Comparison of ENCODE assay signal across 8 cellular contexts in genomic region chr5:149731617-149732400, GRCh38. TPM values are rescaled to one million over a fixed set of nuclear protein-coding genes. Genes with fewer than 3 reads are reported as not detected.
DNase-seq lines count a peak whose midpoint lies in the region; ATAC-seq and TF ChIP-seq lines count a peak whose summit lies in the region.

No MANE protein-coding gene starts in this region.

- no peaks in the 10 kb centered on the region for H3K36me3 Mint-ChIP-seq in activated CD4-positive, alpha-beta T cell treated with anti-CD3 and anti-CD28 coated beads for 36 hours (ENCODE audit: low read depth)

- H3K27ac ChIP-seq in colonic mucosa: peak overlapping the region; percentile 92

- intact Hi-C loops in activated CD4-positive, alpha-beta T cell treated with anti-CD3 and anti-CD28 coated beads for 36 hours (cut with DNase I, micrococcal nuclease): loop anchor here in 1 of 2 experiments (2.0 to 5.0 kb wide), 3 partner anchors 150 to 625 kb away; partner anchors contain the start of genes ARHGEF37, PCYOX1L and TCOF1
- intact Hi-C loops in colonic mucosa (cut with DNase I): loop anchor here (2.0 kb wide), 1 partner anchor 95 kb away; no protein-coding TSS in a partner anchor

- no peaks in the 10 kb centered on the region for H3K9me3 Mint-ChIP-seq in activated CD4-positive, alpha-beta T cell treated with anti-CD3 and anti-CD28 coated beads for 36 hours (ENCODE audit: low read depth)

- H3K27me3 ChIP-seq in colonic mucosa: no peaks in the 10 kb centered on the region

- TF ChIP-seq CTCF in GM12865 (IDR thresholded peaks at IDR 0.05; ENCODE audit: insufficient read depth, low read depth, low read length, missing control alignments): no peak
- TF ChIP-seq CTCF in colonic mucosa (IDR thresholded peaks at IDR 0.05): no peak

- H3K27me3 Mint-ChIP-seq in activated CD4-positive, alpha-beta T cell treated with anti-CD3 and anti-CD28 coated beads for 36 hours: no peaks in the 10 kb centered on the region

- H3K9me3 ChIP-seq in colonic mucosa: no peaks in the 10 kb centered on the region

- POLR2A ChIA-PET in activated CD4-positive, alpha-beta T cell treated with anti-CD3 and anti-CD28 coated beads for 36 hours (lab: Charles Lee): interaction anchor here (0.6 kb wide), 3 partner anchors 13 to 229 kb away, joined by 3 read pairs; partner anchors contain the start of gene SLC26A2

- ATAC-seq in HG02588 (IDR thresholded peaks at IDR 0.05; ENCODE audit: unreplicated experiment): peak; percentile 52
- peak; percentile 48 for ATAC-seq in activated CD4-positive, alpha-beta T cell treated with anti-CD3 and anti-CD28 coated beads for 36 hours

- H3K9ac ChIP-seq in colonic mucosa (ENCODE audit: low read depth in 2 of 2, low read length in 2 of 2): peak overlapping the region; percentile 90 to 95

- peaks cover 2% of the 10 kb centered on the region for H3K4me1 Mint-ChIP-seq in activated CD4-positive, alpha-beta T cell treated with anti-CD3 and anti-CD28 coated beads for 36 hours

- peak; percentile 94 for DNase-seq in GM12865 (ENCODE audit: low read depth)
- DNase-seq in NCI-H2171 (lab: John Stamatoyannopoulos, UW): peak; percentile 33
- DNase-seq in activated CD4-positive, alpha-beta T cell treated with anti-CD3 and anti-CD28 coated beads for 36 hours: peak; percentile 90
- DNase-seq in colonic mucosa: peak; percentile 96
- DNase-seq in left kidney (ENCODE audit: low read depth, low spot score): peak; percentile 90
- peak; percentile 72 for DNase-seq in stimulated activated CD4-positive, alpha-beta T cell treated with anti-CD3 and anti-CD28 coated beads, Interleukin-1b, Interleukin-23, amount 100 ng/mL, for 48 hours
- DNase-seq in OCI-M2 (lab: John Stamatoyannopoulos, UW; ENCODE audit: unreplicated experiment): no peak

- peaks cover 7% of the 10 kb centered on the region for H3K4me1 ChIP-seq in colonic mucosa

- peak overlapping the region; percentile 79 for H3K4me3 Mint-ChIP-seq in activated CD4-positive, alpha-beta T cell treated with anti-CD3 and anti-CD28 coated beads for 36 hours

- peak overlapping the region; percentile 94 for H3K4me3 ChIP-seq in GM12865 (ENCODE audit: low read depth, low read length)
- H3K4me3 ChIP-seq in colonic mucosa: peak overlapping the region; percentile 75

- CTCF ChIA-PET in activated CD4-positive, alpha-beta T cell treated with anti-CD3 and anti-CD28 coated beads for 36 hours (lab: Charles Lee): interaction anchor here (0.6 to 1.7 kb wide), 6 partner anchors 9 to 189 kb away, joined by 3 to 7 read pairs (median 3); no protein-coding TSS in a partner anchor

- H3K36me3 ChIP-seq in colonic mucosa: no peaks in the 10 kb centered on the region

- no peak overlapping the region for H3K27ac Mint-ChIP-seq in activated CD4-positive, alpha-beta T cell treated with anti-CD3 and anti-CD28 coated beads for 36 hours

RNA-seq across cellular contexts. Expression of gene PPARGC1B, which starts 1.7 kb away (rescaled TPM):
- 1 to 10 TPM; 4.8 to 4.9 TPM for total RNA-seq in activated CD4-positive, alpha-beta T cell treated with anti-CD3 and anti-CD28 coated beads for 36 hours
- 10 to 100 TPM; 13.9 to 41.8 TPM for total RNA-seq in colonic mucosa
